1 cellular context compared by ENCODE assay signal in genomic region chr17:64306850-64307463, GRCh38.
TF ChIP-seq lines count a peak whose summit lies in the region.

No MANE protein-coding gene starts in this region.

TF ChIP-seq in GM12878, 131 proteins besides CTCF, POLR2A, EP300 and RAD21 (continued from another document):
- TF ChIP-seq SUZ12 (IDR thresholded peaks at IDR 0.05; ENCODE audit: unreplicated experiment) (no peak), E4F1 (IDR thresholded peaks at IDR 0.05; ENCODE audit: borderline replicate concordance, partially characterized antibody) (no peak), TCF12 (IDR thresholded peaks at IDR 0.05; ENCODE audit: low read depth, low read length) (no peak), TCF3 (IDR thresholded peaks at IDR 0.05; ENCODE audit: borderline replicate concordance, insufficient read depth, low read depth, low read length) (no peak), RAD51 (IDR thresholded peaks at IDR 0.05) (peak; percentile 86), ATF3 (IDR thresholded peaks at IDR 0.05; ENCODE audit: borderline replicate concordance, extremely low read depth, low read depth, low read length) (no peak; the same call in 1 of the 2 replicates), BHLHE40 (IDR thresholded peaks at IDR 0.05; ENCODE audit: borderline replicate concordance in 1 of 2, low read depth in 2 of 2, low read length in 1 of 2) (peak; percentile 77 to 79), SREBF1 (IDR thresholded peaks at IDR 0.05; ENCODE audit: low read length) (no peak), ATF2 (IDR thresholded peaks at IDR 0.05; ENCODE audit: low read length) (no peak)
